ENCODE assay signal across 8 cellular contexts in the genomic region with DNA sequence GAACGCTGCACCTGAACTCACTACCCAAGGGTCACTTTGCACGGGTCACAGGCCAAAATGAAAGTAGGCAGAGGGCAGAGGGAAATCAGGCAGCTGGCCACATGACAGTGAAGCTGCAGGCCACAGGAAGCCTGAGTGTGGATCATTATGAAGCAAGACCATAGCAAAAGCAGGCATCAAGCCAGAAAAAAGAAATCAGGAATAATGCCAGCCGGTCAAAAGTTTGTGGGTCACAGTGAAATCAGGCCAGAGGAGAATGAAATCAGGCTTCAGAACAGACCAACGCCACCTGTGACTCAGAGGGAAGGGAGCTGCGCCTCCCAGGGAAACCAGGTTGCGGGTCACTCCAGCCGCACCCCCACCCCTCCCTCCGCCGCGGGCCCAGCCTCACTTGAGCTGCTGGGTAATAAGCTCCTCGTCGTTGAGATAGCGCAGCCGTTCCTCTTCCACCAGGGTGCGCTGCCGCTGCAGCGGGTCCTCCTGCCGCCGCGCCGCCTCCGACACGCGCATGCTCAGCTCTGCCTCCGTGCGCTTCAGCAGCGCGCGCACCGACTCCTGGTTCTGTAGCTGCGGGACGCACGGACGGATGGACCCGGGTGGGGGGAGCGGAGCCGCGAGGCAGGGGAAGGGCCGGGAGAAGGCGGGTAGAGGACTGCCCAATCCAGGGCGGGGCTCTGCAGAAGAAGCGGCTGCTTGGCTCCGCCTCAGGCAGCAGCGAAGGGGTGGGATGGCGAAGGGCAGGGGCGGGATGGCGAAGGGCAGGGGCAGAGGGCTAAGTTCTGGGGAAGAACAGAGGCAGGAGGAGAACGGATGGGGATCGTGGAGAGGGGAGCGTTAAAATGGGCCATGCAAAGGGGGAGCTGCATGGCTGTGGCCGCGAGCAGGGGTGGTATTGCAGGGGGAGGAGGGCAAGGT. TPM values are rescaled to one million over a fixed set of nuclear protein-coding genes. Genes with fewer than 3 reads are reported as not detected.
DNase-seq lines count a peak whose midpoint lies in the region; ATAC-seq and TF ChIP-seq lines count a peak whose summit lies in the region.

No MANE protein-coding gene starts in this region.

- CTCF ChIA-PET in PC-3 (lab: Charles Lee): interaction anchor here (0.5 to 1.4 kb wide), 17 partner anchors 14 to 273 kb away, joined by 3 to 36 read pairs (median 5); no protein-coding TSS in a partner anchor

- H3K27me3 ChIP-seq in PC-3 (ENCODE audit: low read length): no peaks in the 10 kb centered on the region

- peak; percentile 71 for ATAC-seq in GM21360 (IDR thresholded peaks at IDR 0.05; ENCODE audit: unreplicated experiment)
- peak; percentile 92 for ATAC-seq in PC-3
- peak; percentile 94 for ATAC-seq in mucosa of descending colon

- no peaks in the 10 kb centered on the region for H3K36me3 ChIP-seq in PC-3 (ENCODE audit: low read depth, low read length)
- H3K36me3 ChIP-seq in mucosa of descending colon (ENCODE audit: low read depth): no peaks in the 10 kb centered on the region

- peak; percentile 75 for TF ChIP-seq CTCF in PC-3 (conservative IDR thresholded peaks at IDR 0.05; ENCODE audit: low read depth, low read length)
- TF ChIP-seq CTCF in mucosa of descending colon (IDR thresholded peaks at IDR 0.05): peak; percentile 90

- intact Hi-C loops in PC-3 (cut with micrococcal nuclease) (loop anchor here (1.0 kb wide), 2 partner anchors 26 to 109 kb away; no protein-coding TSS in a partner anchor), mucosa of descending colon (cut with DNase I, micrococcal nuclease) (loop anchor here (5.0 to 10.0 kb wide), 2 partner anchors 107 to 109 kb away; no protein-coding TSS in a partner anchor)

- H3F3A ChIP-seq in PC-3 (ENCODE audit: low read length, unreplicated experiment): no peaks in the 10 kb centered on the region

- H3K4me2 ChIP-seq in PC-3 (ENCODE audit: low read length): peak overlapping the region; percentile 77

- POLR2A ChIA-PET in PC-3 (lab: Charles Lee; ENCODE audit: unreplicated experiment): interaction anchor here (0.6 kb wide), 2 partner anchors 8 to 37 kb away, joined by 3 to 4 read pairs; no protein-coding TSS in a partner anchor

- H2AFZ ChIP-seq in PC-3 (ENCODE audit: low read length): peak overlapping the region; percentile 83; the same call in 1 of the 2 replicates

- BruUV-seq in PC-3 (replicated peaks; lab: Mats Ljungman, UMichigan): no TSS peak

- no peaks in the 10 kb centered on the region for H3K9me3 ChIP-seq in PC-3 (ENCODE audit: low read length)
- no peaks in the 10 kb centered on the region for H3K9me3 ChIP-seq in mucosa of descending colon

- no peak for TF ChIP-seq POLR2A in erythroblast (IDR thresholded peaks at IDR 0.05; ENCODE audit: low read length)

- no peaks in the 10 kb centered on the region for H4K20me1 ChIP-seq in PC-3 (ENCODE audit: low read length)

- DNase-seq in CD1c-positive myeloid dendritic cell (ENCODE audit: extremely low spot score) (peak; percentile 95), PC-3 (peak; percentile 94), erythroblast (lab: John Stamatoyannopoulos, UW) (peak; percentile 88 to 93), mucosa of descending colon (peak; percentile 92 to 94 (median 93))
- DNase-seq in Jurkat, Clone E6-1 (ENCODE audit: low read depth, low spot score): peak; percentile 83
- DNase-seq in activated T-cell treated with anti-CD3 and anti-CD28 coated beads, Interleukin-2, amount 50 U/mL, for 1 hour: peak; percentile 89
- peak; percentile 81 to 82 for DNase-seq in stimulated activated CD8-positive, alpha-beta memory T cell treated with anti-CD3 and anti-CD28 coated beads, Interleukin-2, amount 100 ng/mL, for 1 hour (ENCODE audit: low read depth in 2 of 2)

- no peaks in the 10 kb centered on the region for H3K9me2 ChIP-seq in PC-3 (replicated peaks; ENCODE audit: low read length)

- peak overlapping the region; percentile 80 for H3K27ac ChIP-seq in PC-3 (ENCODE audit: low read length)

- peak overlapping the region; percentile 33 for H3K9ac ChIP-seq in PC-3 (ENCODE audit: low read length)

- H3K4me1 ChIP-seq in PC-3 (ENCODE audit: insufficient read depth, low read length): peaks cover 39% of the 10 kb centered on the region
- peaks cover 28% of the 10 kb centered on the region for H3K4me1 ChIP-seq in mucosa of descending colon (ENCODE audit: low read depth)

- no peaks in the 10 kb centered on the region for H3K79me2 ChIP-seq in PC-3 (ENCODE audit: low read length)

- H3K4me3 ChIP-seq in Jurkat, Clone E6-1 (ENCODE audit: low read length): peak overlapping the region; percentile 55
- peak overlapping the region; percentile 50; the same call in 1 of the 2 replicates for H3K4me3 ChIP-seq in PC-3 (ENCODE audit: low read length)
- H3K4me3 ChIP-seq in mucosa of descending colon: no peak overlapping the region

RNA-seq across cellular contexts. Expression of a gene that starts 47.7 kb away (rescaled TPM):
- polyA plus RNA-seq in Jurkat, Clone E6-1 (2012; ENCODE audit: insufficient read depth, insufficient read length): 3.0 TPM
- total RNA-seq in PC-3 (2014; rRNA removed) (1.8 and 2.6 TPM in 2 replicates), mucosa of descending colon (1 to 10 TPM; 2.3 to 7.0 (median 2.5) TPM)
